1 cellular context compared by ENCODE assay signal in the genomic region with DNA sequence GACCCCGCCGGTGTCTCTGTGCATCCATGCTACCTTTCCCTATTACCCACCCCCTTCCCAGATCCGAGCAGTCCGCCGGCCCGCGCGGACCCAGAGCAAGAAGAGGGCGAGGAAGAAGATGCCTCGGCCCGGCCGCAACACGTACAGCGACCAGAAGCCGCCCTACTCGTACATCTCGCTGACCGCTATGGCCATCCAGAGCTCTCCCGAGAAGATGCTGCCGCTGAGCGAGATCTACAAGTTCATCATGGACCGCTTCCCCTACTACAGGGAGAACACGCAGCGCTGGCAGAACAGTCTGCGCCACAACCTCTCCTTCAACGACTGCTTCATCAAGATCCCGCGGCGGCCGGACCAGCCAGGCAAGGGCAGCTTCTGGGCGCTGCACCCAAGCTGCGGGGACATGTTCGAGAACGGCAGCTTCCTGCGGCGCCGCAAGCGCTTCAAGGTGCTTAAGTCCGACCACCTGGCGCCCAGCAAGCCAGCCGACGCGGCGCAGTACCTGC.
TF ChIP-seq lines count a peak whose summit lies in the region.

No MANE protein-coding gene starts in this region.

TF ChIP-seq in H1, 55 proteins besides CTCF, POLR2A, EP300 and RAD21:
- no peak for TF ChIP-seq BRCA1 (IDR thresholded peaks at IDR 0.05; ENCODE audit: low read depth, low read length)
- TF ChIP-seq SUZ12 (IDR thresholded peaks at IDR 0.05; ENCODE audit: low read length): peak; percentile 82; the same call in 1 of the 2 replicates
- TF ChIP-seq HDAC2 (IDR thresholded peaks at IDR 0.05; ENCODE audit: borderline replicate concordance in 1 of 2, low read depth in 2 of 2, low read length in 2 of 2): no peak
- no peak for TF ChIP-seq GABPA (IDR thresholded peaks at IDR 0.05; ENCODE audit: borderline replicate concordance, insufficient read depth, low read length)
- TF ChIP-seq ASH2L (IDR thresholded peaks at IDR 0.05; ENCODE audit: low read length): no peak
- TF ChIP-seq TAF1 (IDR thresholded peaks at IDR 0.05; ENCODE audit: low read depth, low read length): 0 out of 2 replicates have a peak, but pooled peaks have one; percentile 24
- peak; percentile 74 for TF ChIP-seq EZH2 (IDR thresholded peaks at IDR 0.05; ENCODE audit: low read depth, low read length, severe bottlenecking)
- TF ChIP-seq, protein P1, sequence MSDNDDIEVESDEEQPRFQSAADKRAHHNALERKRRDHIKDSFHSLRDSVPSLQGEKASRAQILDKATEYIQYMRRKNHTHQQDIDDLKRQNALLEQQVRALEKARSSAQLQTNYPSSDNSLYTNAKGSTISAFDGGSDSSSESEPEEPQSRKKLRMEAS (IDR thresholded peaks at IDR 0.05): no peak; the same call in 1 of the 2 replicates
- TF ChIP-seq, protein P2, sequence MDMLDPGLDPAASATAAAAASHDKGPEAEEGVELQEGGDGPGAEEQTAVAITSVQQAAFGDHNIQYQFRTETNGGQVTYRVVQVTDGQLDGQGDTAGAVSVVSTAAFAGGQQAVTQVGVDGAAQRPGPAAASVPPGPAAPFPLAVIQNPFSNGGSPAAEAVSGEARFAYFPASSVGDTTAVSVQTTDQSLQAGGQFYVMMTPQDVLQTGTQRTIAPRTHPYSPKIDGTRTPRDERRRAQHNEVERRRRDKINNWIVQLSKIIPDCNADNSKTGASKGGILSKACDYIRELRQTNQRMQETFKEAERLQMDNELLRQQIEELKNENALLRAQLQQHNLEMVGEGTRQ (IDR thresholded peaks at IDR 0.05; ENCODE audit: low read length): no peak
- TF ChIP-seq CEBPB (IDR thresholded peaks at IDR 0.05; ENCODE audit: low read depth, low read length): no peak
- no peak for TF ChIP-seq HDAC6 (IDR thresholded peaks at IDR 0.05; ENCODE audit: low read depth, low read length)
- TF ChIP-seq RBBP5 (IDR thresholded peaks at IDR 0.05; ENCODE audit: borderline replicate concordance, low read depth, low read length): 0 out of 2 replicates have a peak, but pooled peaks have one; percentile 18
- 0 out of 2 replicates have a peak, but pooled peaks have one; percentile 59 for TF ChIP-seq CHD2 (IDR thresholded peaks at IDR 0.05; ENCODE audit: low read length)
- TF ChIP-seq YY1 (IDR thresholded peaks at IDR 0.05; ENCODE audit: low read depth, low read length): peak; percentile 9; the same call in 1 of the 2 replicates
- TF ChIP-seq, protein P3, sequence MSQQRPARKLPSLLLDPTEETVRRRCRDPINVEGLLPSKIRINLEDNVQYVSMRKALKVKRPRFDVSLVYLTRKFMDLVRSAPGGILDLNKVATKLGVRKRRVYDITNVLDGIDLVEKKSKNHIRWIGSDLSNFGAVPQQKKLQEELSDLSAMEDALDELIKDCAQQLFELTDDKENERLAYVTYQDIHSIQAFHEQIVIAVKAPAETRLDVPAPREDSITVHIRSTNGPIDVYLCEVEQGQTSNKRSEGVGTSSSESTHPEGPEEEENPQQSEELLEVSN (IDR thresholded peaks at IDR 0.05): no peak
TF ChIP-seq in H1: peak in this region for 6.
